ENCODE assay signal across 12 cellular contexts in genomic region chr21:35491114-35491513, GRCh38.
"Had no signal": no experiment of that assay in that cellular context is flagged by ENCODE, and none has a peak within 500 bp of the region (broad histone marks: within the 10 kb centered on the region; RNA-seq: fewer than 3 reads in every experiment).

No MANE protein-coding gene starts in this region.

- H3K4me3 ChIP-seq: adrenal gland, ovary, upper lobe of left lung had no signal

- H3K27ac ChIP-seq: ovary, upper lobe of left lung had no signal

- H3K27me3 ChIP-seq: adrenal gland, ovary, upper lobe of left lung had no signal

- DNase-seq: activated CD4-positive, CD25-positive, alpha-beta regulatory T cell; activated naive CD4-positive, alpha-beta T cell treated with anti-CD3 and anti-CD28 coated beads, Interleukin-2, amount 50 U/mL, for 16 hours; activated T-cell treated with anti-CD3 and anti-CD28 coated beads, Interleukin-2, amount 50 U/mL, for 1 hour; adrenal gland; cortex of kidney; glutamatergic neuron; ovary; stimulated activated CD4-positive, alpha-beta T cell treated with anti-CD3 and anti-CD28 coated beads, Interleukin-4, amount 100 ng/mL, for 1 hour; stimulated activated CD8-positive, alpha-beta memory T cell treated with anti-CD3 and anti-CD28 coated beads, Interleukin-4, amount 100 ng/mL, for 48 hours; upper lobe of left lung had no signal

- H3K36me3 ChIP-seq: adrenal gland, ovary, upper lobe of left lung had no signal

- ATAC-seq: left lobe of liver had no signal

- FAIRE-seq: TTC549 had no signal

- H3K4me1 ChIP-seq: adrenal gland, upper lobe of left lung had no signal

- H3K9me3 ChIP-seq: adrenal gland, ovary, upper lobe of left lung had no signal
